ENCODE assay signal across 8 cellular contexts in the genomic region with DNA sequence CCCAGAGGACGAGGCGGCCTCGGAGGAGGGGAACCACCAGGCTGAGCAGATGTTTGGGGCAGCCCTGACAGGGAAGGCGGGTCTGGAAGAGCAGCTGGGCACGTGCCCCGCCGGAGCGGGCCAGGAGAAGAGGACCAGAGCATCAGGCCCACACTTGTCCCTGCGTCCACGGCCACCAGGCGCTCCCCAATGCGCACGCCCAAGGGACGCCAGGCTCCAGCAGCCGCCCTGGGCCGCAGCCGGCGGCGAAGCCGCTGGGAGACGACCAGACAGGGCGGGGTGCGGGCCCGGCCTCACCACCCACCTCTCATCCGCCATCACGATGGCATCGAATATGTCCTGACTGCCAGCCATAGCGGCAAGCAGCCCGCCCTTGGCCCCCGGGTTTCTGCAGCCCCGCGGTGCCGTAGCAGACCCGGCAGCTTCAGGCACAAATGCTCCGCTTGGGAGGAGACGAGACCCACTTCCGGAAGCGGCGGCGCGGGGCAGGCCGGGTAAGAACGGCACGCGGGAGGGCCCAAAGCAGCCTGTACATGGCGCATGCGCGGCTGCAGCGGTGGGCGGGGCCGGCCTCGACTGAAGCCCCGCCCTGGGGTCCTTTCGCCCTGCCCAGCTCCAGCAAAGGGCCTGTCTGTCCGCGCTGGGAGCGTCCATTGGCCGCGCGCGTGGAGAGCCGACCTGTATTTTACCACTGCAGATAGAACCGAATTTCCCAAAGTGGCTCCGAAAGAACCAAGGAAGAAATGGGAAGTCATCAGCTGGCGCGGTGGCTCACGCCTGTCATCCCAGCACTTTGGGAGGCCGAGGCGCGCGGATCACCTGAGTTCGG. TPM values are rescaled to one million over a fixed set of nuclear protein-coding genes. Genes with fewer than 3 reads are reported as not detected.
DNase-seq lines count a peak whose midpoint lies in the region; ATAC-seq and TF ChIP-seq lines count a peak whose summit lies in the region.

A gene with protein sequence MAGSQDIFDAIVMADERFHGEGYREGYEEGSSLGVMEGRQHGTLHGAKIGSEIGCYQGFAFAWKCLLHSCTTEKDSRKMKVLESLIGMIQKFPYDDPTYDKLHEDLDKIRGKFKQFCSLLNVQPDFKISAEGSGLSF (minus strand): TSS at position 468 of the 829 bp plus-strand sequence. CDS start 114 bp downstream, at position 354.

- H3K4me2 ChIP-seq in Loucy (ENCODE audit: low read depth, low read length, poor library complexity, severe bottlenecking), result peak within 1 kb of the TSS; percentile 84

- H3K36me3 Mint-ChIP-seq in natural killer cell treated with Interleukin-12 subunit alpha and Interleukin-12 subunit beta and Interleukin-15 and Interleukin-18, amount 100 ng/mL, for 72 hours, result peaks cover 9% of the 10 kb centered on the region

- peak within 1 kb of the TSS; percentile 97 for H3K4me3 ChIP-seq in Loucy (ENCODE audit: low read length, poor library complexity, severe bottlenecking)
- H3K4me3 ChIP-seq in fibroblast of pulmonary artery (replicated peaks; ENCODE audit: low read depth, low read length), result peak within 1 kb of the TSS; percentile 96

- peak; percentile 97 to 99 for ATAC-seq in natural killer cell treated with Interleukin-12 subunit alpha and Interleukin-12 subunit beta and Interleukin-15 and Interleukin-18, amount 100 ng/mL, for 72 hours

- no peaks in the 10 kb centered on the region for H3K27me3 ChIP-seq in Loucy (ENCODE audit: insufficient read depth, low read length, poor library complexity, severe bottlenecking)

- H3K4me1 ChIP-seq in Loucy (ENCODE audit: insufficient read depth, low read length, poor library complexity, severe bottlenecking), result peaks cover 18% of the 10 kb centered on the region

- H3K36me3 ChIP-seq in Loucy (ENCODE audit: insufficient read depth, low read length), result no peaks in the 10 kb centered on the region; the same call in 1 of the 2 replicates

- H3K4me3 Mint-ChIP-seq in natural killer cell treated with Interleukin-12 subunit alpha and Interleukin-12 subunit beta and Interleukin-15 and Interleukin-18, amount 100 ng/mL, for 72 hours, result peak within 1 kb of the TSS; percentile 96

- peaks cover 25% of the 10 kb centered on the region for H3K79me2 ChIP-seq in Loucy (ENCODE audit: insufficient read depth, low read length)

- no peaks in the 10 kb centered on the region for H3F3A ChIP-seq in Loucy (ENCODE audit: low read depth)

- H3K4me1 Mint-ChIP-seq in natural killer cell treated with Interleukin-12 subunit alpha and Interleukin-12 subunit beta and Interleukin-15 and Interleukin-18, amount 100 ng/mL, for 72 hours (ENCODE audit: low read depth in 2 of 2), result peaks cover 21 to 23% of the 10 kb centered on the region in 2 donors

- no peaks in the 10 kb centered on the region for H3K9me2 ChIP-seq in Loucy (replicated peaks; ENCODE audit: low read depth, low read length)

- peak within 1 kb of the TSS; percentile 89 for H2AFZ ChIP-seq in Loucy (ENCODE audit: low read length)

- H3K9me3 Mint-ChIP-seq in natural killer cell treated with Interleukin-12 subunit alpha and Interleukin-12 subunit beta and Interleukin-15 and Interleukin-18, amount 100 ng/mL, for 72 hours, result no peaks in the 10 kb centered on the region

- no peaks in the 10 kb centered on the region for H3K9me3 ChIP-seq in Loucy (ENCODE audit: insufficient read depth, low read depth, low read length)

- DNase-seq in Daoy (ENCODE audit: low read depth) (peak; percentile 97), H4 (ENCODE audit: low spot score) (peak; percentile 88), SHP77 (lab: John Stamatoyannopoulos, UW) (peak; percentile 91 to 93), fibroblast of pulmonary artery (ENCODE audit: low read depth) (peak; percentile 96)
- DNase-seq in activated effector memory CD4-positive, alpha-beta T cell treated with Interleukin-2 at 50 U/mL for 16 hours, result peak; percentile 90
- peak; percentile 95 for DNase-seq in natural killer cell treated with Interleukin-12 subunit alpha and Interleukin-12 subunit beta and Interleukin-15 and Interleukin-18, amount 100 ng/mL, for 72 hours (ENCODE audit: low spot score)
- DNase-seq in stimulated activated naive CD4-positive, alpha-beta T cell treated with Interleukin-2 at 50 U/mL for 16 hours (lab: John Stamatoyannopoulos, UW), result peak; percentile 93

- peak within 1 kb of the TSS; percentile 97 for H3K9ac ChIP-seq in Loucy (ENCODE audit: low read depth, low read length, poor library complexity, severe bottlenecking)

- TF ChIP-seq CTCF in Loucy (conservative IDR thresholded peaks at IDR 0.05; ENCODE audit: low read length) (no peak), fibroblast of pulmonary artery (IDR thresholded peaks at IDR 0.05; ENCODE audit: low read length, missing control alignments) (no peak)

- H4K20me1 ChIP-seq in Loucy (ENCODE audit: insufficient read depth, low read length, poor library complexity, severe bottlenecking), result peaks cover 19% of the 10 kb centered on the region

- H3K27me3 Mint-ChIP-seq in natural killer cell treated with Interleukin-12 subunit alpha and Interleukin-12 subunit beta and Interleukin-15 and Interleukin-18, amount 100 ng/mL, for 72 hours, result no peaks in the 10 kb centered on the region

- H3K27ac Mint-ChIP-seq in natural killer cell treated with Interleukin-12 subunit alpha and Interleukin-12 subunit beta and Interleukin-15 and Interleukin-18, amount 100 ng/mL, for 72 hours, result peak within 1 kb of the TSS; percentile 81 to 88

RNA-seq across cellular contexts. Expression of the gene that starts here (rescaled TPM):
- total RNA-seq in Daoy (2014; rRNA removed; shearing (Covaris generic)), result 11.2 and 17.1 TPM in 2 replicates
- 3.2 and 8.5 TPM in 2 replicates for total RNA-seq in H4 (2014; rRNA removed; shearing (Covaris generic))
- total RNA-seq in natural killer cell treated with Interleukin-12 subunit alpha and Interleukin-12 subunit beta and Interleukin-15 and Interleukin-18, amount 100 ng/mL, for 72 hours, result 10 to 100 TPM; 23.4 to 37.7 TPM

Comparison
In these comparisons a context has a peak if more than half of its experiments do, and no peak if none do; other contexts are left out.
1. Peak in every context shown above with its lines: DNase-seq, ATAC-seq and H3K4me3 ChIP-seq.